In genomic region chr1:43306688-43307457, GRCh38 we compare ENCODE assay signal across 17 cellular contexts. TPM values are rescaled to one million over a fixed set of nuclear protein-coding genes. Genes with fewer than 3 reads are reported as not detected.
DNase-seq lines count a peak whose midpoint lies in the region; ATAC-seq, FAIRE-seq and TF ChIP-seq lines count a peak whose summit lies in the region.
"Had no signal": no experiment of that assay in that cellular context is flagged by ENCODE, and none has a peak within 500 bp of the region (broad histone marks: within the 10 kb centered on the region; RNA-seq: fewer than 3 reads in every experiment).

No MANE protein-coding gene starts in this region.

- intact Hi-C loops in left cardiac atrium (cut with DNase I) (no loop called here), left ventricle myocardium superior (cut with micrococcal nuclease) (no loop called here), kidney (cut with DNase I) (no loop called here), sciatic nerve (cut with DNase I) (no loop called here)

- ATAC-seq in left cardiac atrium: no peak
- ATAC-seq in left ventricle myocardium superior: no peak
- no peak for ATAC-seq in sciatic nerve
- ATAC-seq: GM23338, HepG2 had no signal

- peaks cover 4 to 12% of the 10 kb centered on the region in 2 donors for H3K4me1 ChIP-seq in kidney (ENCODE audit: control insufficient read depth in 1 of 2, insufficient read depth in 1 of 2, low read depth in 1 of 2, low read length in 2 of 2)

- DNase-seq in left cardiac atrium (peak; percentile 25), left ventricle myocardium superior (no peak), kidney (peak; percentile 65), sciatic nerve (ENCODE audit: low spot score) (peak; percentile 55), NOMO-1 (lab: John Stamatoyannopoulos, UW; ENCODE audit: unreplicated experiment in 2 of 2) (no peak), glutamatergic neuron (no peak)
- no peak for DNase-seq in activated T-cell treated with anti-CD3 and anti-CD28 coated beads, Interleukin-2, amount 50 U/mL, for 48 hours
- DNase-seq: ACHN; CD4-positive, CD25-positive, alpha-beta regulatory T cell; GF-D8; MG63; NCI-H1105 treated with DMSO at 0.1 percent for 48 hours; NCI-H1930; NCI-H446 treated with DMSO at 0.1 percent for 48 hours; NCI-H774 had no signal

- TF ChIP-seq CTCF in kidney (IDR thresholded peaks at IDR 0.05; ENCODE audit: borderline replicate concordance, extremely low read depth, insufficient read depth) (no peak), glutamatergic neuron (IDR thresholded peaks at IDR 0.05; ENCODE audit: partially characterized antibody, unreplicated experiment) (no peak)

- H3K9me3 Mint-ChIP-seq in glutamatergic neuron (ENCODE audit: unreplicated experiment): peaks cover 12% of the 10 kb centered on the region
- H3K9me3 Mint-ChIP-seq: GM23338 had no signal

- H3K27ac ChIP-seq in kidney (ENCODE audit: low read depth in 2 of 2, low read length in 2 of 2): no peak overlapping the region

- peaks cover 0 to 3% of the 10 kb centered on the region in 2 donors for H3K36me3 ChIP-seq in kidney (ENCODE audit: control insufficient read depth in 1 of 2, insufficient read depth in 2 of 2, low read length in 2 of 2)
- H3K36me3 ChIP-seq: MG63 had no signal

- FAIRE-seq in kidney (lab: Jason Lieb, UNC): no peak
- FAIRE-seq: HepG2 had no signal

- no peak overlapping the region for H3K27ac Mint-ChIP-seq in glutamatergic neuron (ENCODE audit: unreplicated experiment)
- H3K27ac Mint-ChIP-seq: CD4-positive, CD25-positive, alpha-beta regulatory T cell; GM23338 had no signal

- no peak overlapping the region for H3K4me3 Mint-ChIP-seq in glutamatergic neuron (ENCODE audit: unreplicated experiment)
- H3K4me3 Mint-ChIP-seq: GM23338 had no signal

- no peaks in the 10 kb centered on the region for H3K9me3 ChIP-seq in kidney (ENCODE audit: control insufficient read depth in 1 of 2, low read length in 2 of 2)
- H3K9me3 ChIP-seq: MG63 had no signal

- peaks cover 7% of the 10 kb centered on the region for H3K27me3 Mint-ChIP-seq in glutamatergic neuron (ENCODE audit: unreplicated experiment)

- H3K4me1 Mint-ChIP-seq in glutamatergic neuron (ENCODE audit: low read depth, unreplicated experiment): peaks cover 11% of the 10 kb centered on the region

- H3K9ac ChIP-seq in kidney (ENCODE audit: low read length in 2 of 2): no peak overlapping the region

- peaks cover 15% of the 10 kb centered on the region for H3K36me3 Mint-ChIP-seq in glutamatergic neuron (ENCODE audit: unreplicated experiment)
- H3K36me3 Mint-ChIP-seq: CD4-positive, CD25-positive, alpha-beta regulatory T cell had no signal

- no peak overlapping the region for H3K4me3 ChIP-seq in kidney (ENCODE audit: low read length in 2 of 2)
- H3K4me3 ChIP-seq: GM23338, MG63 had no signal

RNA-seq across cellular contexts. Expression of gene TIE1, which starts 6.1 kb away (rescaled TPM):
- total RNA-seq in left cardiac atrium: 10 to 100 TPM; 23.1 to 38.9 TPM
- 21.9 TPM for total RNA-seq in left ventricle myocardium superior
- total RNA-seq in kidney: 46.3 TPM
- polyA plus RNA-seq in kidney (ENCODE audit: insufficient read depth, low read depth, low replicate concordance): 15.0 TPM
- total RNA-seq in sciatic nerve: 58.0 TPM
- 11.3 TPM for total RNA-seq in glutamatergic neuron (ENCODE audit: unreplicated experiment)
- polyA plus RNA-seq: CD4-positive, CD25-positive, alpha-beta regulatory T cell had no signal

RNA-seq across cellular contexts. Expression of gene C1orf210, which starts 21.5 kb away (rescaled TPM):
- total RNA-seq in left cardiac atrium: not detected
- not detected for total RNA-seq in left ventricle myocardium superior
- total RNA-seq in kidney: 21.1 TPM
- polyA plus RNA-seq in kidney (ENCODE audit: insufficient read depth, low read depth, low replicate concordance): 33.3 TPM
- not detected for total RNA-seq in sciatic nerve
- total RNA-seq in glutamatergic neuron (ENCODE audit: unreplicated experiment): not detected
- total RNA-seq: CD4-positive, CD25-positive, alpha-beta regulatory T cell had no signal
- polyA plus RNA-seq: CD4-positive, CD25-positive, alpha-beta regulatory T cell had no signal

RNA-seq across cellular contexts. Expression of gene MPL, which starts 30.7 kb away (rescaled TPM):
- under 1 TPM; 0.44 to 0.65 TPM for total RNA-seq in left cardiac atrium
- 0.40 TPM for total RNA-seq in left ventricle myocardium superior
- total RNA-seq in kidney: 0.25 TPM
- polyA plus RNA-seq in kidney (ENCODE audit: insufficient read depth, low read depth, low replicate concordance): not detected
- 0.40 TPM for total RNA-seq in sciatic nerve
- total RNA-seq in glutamatergic neuron (ENCODE audit: unreplicated experiment): not detected
- total RNA-seq: GM23338, HepG2 had no signal
- polyA plus RNA-seq: CD4-positive, CD25-positive, alpha-beta regulatory T cell; GM23338; HepG2 had no signal

RNA-seq across cellular contexts. Expression of gene TMEM125, which starts 37.1 kb away (rescaled TPM):
- under 1 TPM; 0.41 to 0.65 TPM for total RNA-seq in left cardiac atrium
- not detected for total RNA-seq in left ventricle myocardium superior
- total RNA-seq in kidney: 17.5 TPM
- 22.0 TPM for polyA plus RNA-seq in kidney (ENCODE audit: insufficient read depth, low read depth, low replicate concordance)
- 3.2 TPM for total RNA-seq in sciatic nerve
- not detected for total RNA-seq in glutamatergic neuron (ENCODE audit: unreplicated experiment)
- total RNA-seq: CD4-positive, CD25-positive, alpha-beta regulatory T cell; HepG2 had no signal
- polyA plus RNA-seq: CD4-positive, CD25-positive, alpha-beta regulatory T cell had no signal

RNA-seq across cellular contexts. Expression of gene CDC20, which starts 51.9 kb away (rescaled TPM):
- 1 to 10 TPM in 1 of 2 donors, under 1 TPM in 1; 0.34 to 1.4 TPM for total RNA-seq in left cardiac atrium
- total RNA-seq in left ventricle myocardium superior: 1.3 TPM
- total RNA-seq in kidney: 2.7 TPM
- polyA plus RNA-seq in kidney (ENCODE audit: insufficient read depth, low read depth, low replicate concordance): 3.9 TPM
- total RNA-seq in sciatic nerve: 1.9 TPM
- 22.5 TPM for total RNA-seq in glutamatergic neuron (ENCODE audit: unreplicated experiment)

Comparison
In these comparisons a context has a peak if more than half of its experiments do, and no peak if none do; other contexts are left out.
1. DNase-seq: peak in left cardiac atrium (single experiment), kidney (single experiment) and sciatic nerve (single experiment); none in left ventricle myocardium superior (single experiment), activated T-cell treated with anti-CD3 and anti-CD28 coated beads, Interleukin-2, amount 50 U/mL, for 48 hours (0 of 2), NOMO-1 (0 of 2) and glutamatergic neuron (single experiment).
2. RNA of gene C1orf210, which starts 21.5 kb away (total RNA-seq): 21.1 TPM in kidney (single experiment); not detected in sciatic nerve (single experiment), not detected in left cardiac atrium, not detected in left ventricle myocardium superior (single experiment) and not detected in glutamatergic neuron (single experiment); every median in the first group is over 10 times any median in the second.